ENCODE assay signal across 25 cellular contexts in the genomic region with DNA sequence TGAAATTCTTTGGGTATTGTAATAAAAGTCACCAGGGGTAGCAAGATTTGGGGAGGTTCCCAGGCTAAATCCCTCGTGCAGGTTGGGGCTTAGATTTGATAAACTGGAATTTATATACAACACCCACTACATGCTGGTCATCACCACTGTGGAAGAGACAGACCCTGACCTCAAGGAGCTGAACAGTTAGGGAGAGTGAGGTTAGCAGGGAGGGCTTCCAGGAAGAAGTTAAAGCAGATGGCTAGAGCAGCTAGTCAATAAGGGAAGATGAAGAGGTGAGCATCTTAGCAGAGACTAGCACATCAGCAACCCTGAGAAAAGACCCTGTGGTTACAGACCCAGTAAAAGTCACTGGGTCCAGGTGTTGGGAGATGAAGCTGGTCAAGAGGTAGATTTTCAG.
"Had no signal": no experiment of that assay in that cellular context is flagged by ENCODE, and none has a peak within 500 bp of the region (broad histone marks: within the 10 kb centered on the region; RNA-seq: fewer than 3 reads in every experiment).

No MANE protein-coding gene starts in this region.

- H3K79me2 ChIP-seq: parathyroid adenoma had no signal

- H2AFZ ChIP-seq: neural progenitor cell, parathyroid adenoma had no signal

- H3K27me3 ChIP-seq: neural progenitor cell, ovary, right lobe of liver, sigmoid colon, stomach, thyroid gland, tibial nerve, upper lobe of left lung, vagina had no signal

- H3K4me1 ChIP-seq: neural progenitor cell, parathyroid adenoma, right lobe of liver had no signal

- FAIRE-seq: small intestine, urothelium cell line had no signal

- H3K27ac ChIP-seq: neural progenitor cell, ovary, parathyroid adenoma, psoas muscle, right lobe of liver, sigmoid colon, stomach, thoracic aorta, thyroid gland, tibial nerve, upper lobe of left lung, vagina had no signal

- H3K4me3 ChIP-seq: neural progenitor cell, ovary, psoas muscle, right lobe of liver, sigmoid colon, stomach, thoracic aorta, thyroid gland, tibial nerve, upper lobe of left lung, vagina had no signal

- H3K9me3 ChIP-seq: ovary, psoas muscle, right lobe of liver, sigmoid colon, stomach, thoracic aorta, thyroid gland, tibial nerve, upper lobe of left lung, vagina had no signal

- H3K36me3 ChIP-seq: neural progenitor cell, ovary had no signal

- H3K9ac ChIP-seq: neural progenitor cell, parathyroid adenoma had no signal

- DNase-seq: occipital lobe; ovary; posterior cingulate gyrus; psoas muscle; right cardiac atrium; right lobe of liver; sigmoid colon; small intestine; stimulated activated CD4-positive, alpha-beta T cell treated with anti-CD3 and anti-CD28 coated beads, Interleukin-15, amount 100 ng/mL, for 24 hours; stimulated activated CD4-positive, alpha-beta T cell treated with anti-CD3 and anti-CD28 coated beads, Interleukin-2, amount 100 ng/mL, for 24 hours; stimulated activated CD4-positive, alpha-beta T cell treated with anti-CD3 and anti-CD28 coated beads, Interleukin-2, amount 100 ng/mL, for 48 hours; stimulated activated CD4-positive, alpha-beta T cell treated with anti-CD3 and anti-CD28 coated beads, Interleukin-4, amount 100 ng/mL, for 24 hours; stimulated activated naive B cell treated with anti-CD40 and anti-IgM and Interleukin-4, amounts not matched to agents 10 μg/mL and 1 μg/mL and 100 μg/mL, for 72 hours; stimulated activated naive CD4-positive, alpha-beta T cell treated with Interleukin-2 at 50 U/mL for 16 hours; stomach; thyroid gland; trophoblast cell; upper lobe of left lung had no signal

- H3K4me2 ChIP-seq: neural progenitor cell had no signal

- ATAC-seq: psoas muscle; right cardiac atrium; stimulated activated effector memory CD8-positive, alpha-beta T cell treated with anti-CD3 and anti-CD28 coated beads, Interleukin-12 subunit alpha, Interleukin-12 subunit beta, amount 100 ng/mL, for 72 hours; stimulated activated naive B cell treated with anti-CD40 and anti-IgM and Interleukin-4, amounts not matched to agents 10 μg/mL and 1 μg/mL and 100 μg/mL, for 72 hours had no signal
